Comparison of ENCODE assay signal across 8 cellular contexts in genomic region chr6:108781419-108782110, GRCh38.
DNase-seq lines count a peak whose midpoint lies in the region; ATAC-seq and TF ChIP-seq lines count a peak whose summit lies in the region.

No MANE protein-coding gene starts in this region.

- DNase-seq in BE2C (no peak), Panc1 (ENCODE audit: low read depth, low spot score) (no peak), natural killer cell (no peak), HEK293T (ENCODE audit: extremely low spot score) (no peak), NCI-H187 treated with DMSO at 0.1 percent for 48 hours (lab: John Stamatoyannopoulos, UW) (no peak)
- no peak for DNase-seq in effector memory CD8-positive, alpha-beta T cell

- no peaks in the 10 kb centered on the region for H3K36me3 ChIP-seq in BE2C
- no peaks in the 10 kb centered on the region for H3K36me3 ChIP-seq in Panc1 (ENCODE audit: control insufficient read depth, insufficient read depth, low read length)

- H3K4me1 ChIP-seq in BE2C (peaks cover 5% of the 10 kb centered on the region), Panc1 (ENCODE audit: control insufficient read depth, insufficient read depth, low read length) (peaks cover 11% of the 10 kb centered on the region)

- intact Hi-C loops in Panc1 (cut with micrococcal nuclease; ENCODE audit: unreplicated experiment) (loop anchor here (5.0 kb wide), 3 partner anchors 56 to 239 kb away; no protein-coding TSS in a partner anchor), natural killer cell (cut with micrococcal nuclease) (loop anchor here (1.0 to 5.0 kb wide), 2 partner anchors 239 to 291 kb away; no protein-coding TSS in a partner anchor)

- H3K27me3 Mint-ChIP-seq in effector memory CD8-positive, alpha-beta T cell: peaks cover 0 to 8% of the 10 kb centered on the region in 2 donors
- peaks cover 8 to 10% of the 10 kb centered on the region in 2 donors for H3K27me3 Mint-ChIP-seq in natural killer cell (ENCODE audit: low read depth in 2 of 2)

- no TSS peak for BruUV-seq in Panc1 (replicated peaks; lab: Mats Ljungman, UMichigan)

- H3K4me3 ChIP-seq in BE2C (ENCODE audit: low read depth, low read length) (peak overlapping the region; percentile 68), Panc1 (ENCODE audit: low read depth in 2 of 2, low read length in 2 of 2) (peak overlapping the region; percentile 49 to 68)

- H3K9me3 Mint-ChIP-seq in effector memory CD8-positive, alpha-beta T cell: no peaks in the 10 kb centered on the region
- H3K9me3 Mint-ChIP-seq in natural killer cell: no peaks in the 10 kb centered on the region

- TF ChIP-seq CTCF in BE2C (IDR thresholded peaks at IDR 0.05; ENCODE audit: low read depth, low read length): no peak
- no peak for TF ChIP-seq CTCF in Panc1 (IDR thresholded peaks at IDR 0.05)
- no peak for TF ChIP-seq CTCF in natural killer cell (IDR thresholded peaks at IDR 0.05)

- H3K27ac Mint-ChIP-seq in effector memory CD8-positive, alpha-beta T cell: no peak overlapping the region
- H3K27ac Mint-ChIP-seq in natural killer cell: peak overlapping the region in 1 of 2 donors; percentile 63

- H3K27ac ChIP-seq in Panc1 (ENCODE audit: low read length): peak overlapping the region; percentile 49; the same call in 1 of the 2 replicates

- no peaks in the 10 kb centered on the region for H3K9me3 ChIP-seq in BE2C
- no peaks in the 10 kb centered on the region for H3K9me3 ChIP-seq in Panc1 (ENCODE audit: control insufficient read depth, insufficient read depth, low read depth, low read length)

- POLR2A ChIA-PET in Panc1 (lab: Charles Lee) (no interaction called here), HEK293T (lab: Yijun Ruan, JAX) (interaction anchor here (1.0 kb wide), 1 partner anchor 222 kb away, joined by 3 read pairs; no protein-coding TSS in a partner anchor)

- H3K4me1 Mint-ChIP-seq in effector memory CD8-positive, alpha-beta T cell (ENCODE audit: low read depth in 2 of 2): peaks cover 7 to 11% of the 10 kb centered on the region in 2 donors
- peaks cover 12 to 17% of the 10 kb centered on the region in 2 donors for H3K4me1 Mint-ChIP-seq in natural killer cell

- in situ Hi-C loops in Panc1 (cut with HindIII; ENCODE audit: low pct_unique_long_range_greater_than_20kb, low sequenced_read_pairs): no loop called here

- no peaks in the 10 kb centered on the region for H3K27me3 ChIP-seq in BE2C
- H3K27me3 ChIP-seq in Panc1 (ENCODE audit: control insufficient read depth, insufficient read depth, low read length): no peaks in the 10 kb centered on the region; the same call in 1 of the 2 replicates

- no peaks in the 10 kb centered on the region for H3K36me3 Mint-ChIP-seq in effector memory CD8-positive, alpha-beta T cell (ENCODE audit: insufficient read depth)
- no peaks in the 10 kb centered on the region for H3K36me3 Mint-ChIP-seq in natural killer cell

- ATAC-seq in Panc1: peak; percentile 4; the same call in 1 of the 2 replicates
- ATAC-seq in effector memory CD8-positive, alpha-beta T cell (replicated peaks): no peak
- no peak for ATAC-seq in natural killer cell
- no peak for ATAC-seq in GM19463 (IDR thresholded peaks at IDR 0.05; ENCODE audit: unreplicated experiment)
- no peak for ATAC-seq in HG03432 (IDR thresholded peaks at IDR 0.05; ENCODE audit: unreplicated experiment)

- H3K4me3 Mint-ChIP-seq in effector memory CD8-positive, alpha-beta T cell: peak overlapping the region; percentile 73 to 78
- H3K4me3 Mint-ChIP-seq in natural killer cell: peak overlapping the region; percentile 86

- CTCF ChIA-PET in Panc1 (lab: Charles Lee): no interaction called here
- CTCF ChIA-PET in HEK293T (lab: Yijun Ruan, JAX): interaction anchor here (0.6 kb wide), 1 partner anchor 101 kb away, joined by 4 read pairs; no protein-coding TSS in a partner anchor

TF ChIP-seq in HEK293T, 16 proteins besides CTCF, POLR2A, EP300 and RAD21:
- TF ChIP-seq BHLHE40 (IDR thresholded peaks at IDR 0.05; ENCODE audit: borderline replicate concordance) (no peak), NFRKB (IDR thresholded peaks at IDR 0.05) (no peak), SUZ12 (IDR thresholded peaks at IDR 0.05) (no peak), FOXK2 (IDR thresholded peaks at IDR 0.05) (no peak), LEF1 (IDR thresholded peaks at IDR 0.05; ENCODE audit: borderline replicate concordance) (no peak), CTBP1 (IDR thresholded peaks at IDR 0.05; ENCODE audit: borderline replicate concordance) (no peak), FOXA1 (IDR thresholded peaks at IDR 0.05) (no peak), L3MBTL2 (conservative IDR thresholded peaks at IDR 0.05) (no peak)
